12 cellular contexts compared by ENCODE assay signal in genomic region chr11:110184974-110185597, GRCh38.
DNase-seq lines count a peak whose midpoint lies in the region; ATAC-seq and TF ChIP-seq lines count a peak whose summit lies in the region.
"Had no signal": no experiment of that assay in that cellular context is flagged by ENCODE, and none has a peak within 500 bp of the region (broad histone marks: within the 10 kb centered on the region; RNA-seq: fewer than 3 reads in every experiment).

No MANE protein-coding gene starts in this region.

- H3F3A ChIP-seq in GM23248 (ENCODE audit: insufficient read depth): peaks cover 10% of the 10 kb centered on the region; the same call in 1 of the 2 replicates

- H3K27me3 ChIP-seq in GM23248 (replicated peaks; ENCODE audit: insufficient read depth) (no peaks in the 10 kb centered on the region), adrenal gland (no peaks in the 10 kb centered on the region), fibroblast of lung (ENCODE audit: control insufficient read depth, insufficient read depth, low read length) (no peaks in the 10 kb centered on the region), osteoblast (ENCODE audit: insufficient read depth, low read length) (no peaks in the 10 kb centered on the region)
- H3K27me3 ChIP-seq: esophagus muscularis mucosa had no signal

- no peak overlapping the region for H2AFZ ChIP-seq in GM23248
- no peak overlapping the region for H2AFZ ChIP-seq in fibroblast of lung (ENCODE audit: low read length)
- peak overlapping the region; percentile 15 for H2AFZ ChIP-seq in osteoblast (ENCODE audit: low read length)

- no peaks in the 10 kb centered on the region for H3K36me3 ChIP-seq in GM23248 (ENCODE audit: low read depth)
- no peaks in the 10 kb centered on the region for H3K36me3 ChIP-seq in adrenal gland (replicated peaks in 1 of 2)
- H3K36me3 ChIP-seq in fibroblast of lung (ENCODE audit: control insufficient read depth, insufficient read depth, low read length): no peaks in the 10 kb centered on the region
- no peaks in the 10 kb centered on the region for H3K36me3 ChIP-seq in osteoblast (ENCODE audit: insufficient read depth, low read length)
- H3K36me3 ChIP-seq: esophagus muscularis mucosa had no signal

- H3K9ac ChIP-seq in GM23248 (no peak overlapping the region), fibroblast of lung (ENCODE audit: insufficient read depth, low read length) (no peak overlapping the region)

- H3K27me3 Mint-ChIP-seq in activated naive CD8-positive, alpha-beta T cell treated with anti-CD3 and anti-CD28 coated beads, Interleukin-2, amount 50 U/mL, for 24 hours: peaks cover 14% of the 10 kb centered on the region

- ATAC-seq in HG03460 (IDR thresholded peaks at IDR 0.05; ENCODE audit: unreplicated experiment): no peak
- ATAC-seq in activated naive CD8-positive, alpha-beta T cell treated with anti-CD3 and anti-CD28 coated beads, Interleukin-2, amount 50 U/mL, for 24 hours: no peak

- H3K4me3 Mint-ChIP-seq in activated naive CD8-positive, alpha-beta T cell treated with anti-CD3 and anti-CD28 coated beads, Interleukin-2, amount 50 U/mL, for 24 hours: no peak overlapping the region
- H3K4me3 Mint-ChIP-seq: nephron had no signal

- H3K9me3 Mint-ChIP-seq in activated naive CD8-positive, alpha-beta T cell treated with anti-CD3 and anti-CD28 coated beads, Interleukin-2, amount 50 U/mL, for 24 hours: no peaks in the 10 kb centered on the region
- H3K9me3 Mint-ChIP-seq: nephron had no signal

- no peak overlapping the region for H3K4me2 ChIP-seq in GM23248 (ENCODE audit: unreplicated experiment)
- peak overlapping the region; percentile 35 for H3K4me2 ChIP-seq in fibroblast of lung (ENCODE audit: extremely low read depth, insufficient read depth, low read length)
- H3K4me2 ChIP-seq in osteoblast (ENCODE audit: insufficient read depth, low read length): no peak overlapping the region

- H3K9me3 ChIP-seq in GM23248 (ENCODE audit: low read depth): no peaks in the 10 kb centered on the region
- H3K9me3 ChIP-seq in adrenal gland (replicated peaks in 1 of 3): no peaks in the 10 kb centered on the region
- no peaks in the 10 kb centered on the region for H3K9me3 ChIP-seq in fibroblast of lung (ENCODE audit: control insufficient read depth, insufficient read depth, low read depth, low read length)
- no peaks in the 10 kb centered on the region for H3K9me3 ChIP-seq in osteoblast (ENCODE audit: low read depth, low read length)
- H3K9me3 ChIP-seq: esophagus muscularis mucosa had no signal

- H3K4me3 ChIP-seq in GM23248 (no peak overlapping the region), adrenal gland (no peak overlapping the region), fibroblast of lung (replicated peaks in 1 of 4; ENCODE audit: control extremely low read depth in 1 of 4, insufficient read depth in 1 of 4, low read depth in 3 of 4, low read length in 4 of 4) (no peak overlapping the region), osteoblast (ENCODE audit: insufficient read depth, low read length) (no peak overlapping the region)
- H3K4me3 ChIP-seq: esophagus muscularis mucosa had no signal

- TF ChIP-seq POLR2A in adrenal gland (IDR thresholded peaks at IDR 0.05): no peak

- H3K4me1 ChIP-seq in GM23248 (ENCODE audit: insufficient read depth) (peaks cover 23% of the 10 kb centered on the region), adrenal gland (replicated peaks in 1 of 2) (peaks cover 20% of the 10 kb centered on the region in 2 donors), fibroblast of lung (ENCODE audit: control insufficient read depth, extremely low read depth, insufficient read depth, low read length) (peaks cover 4% of the 10 kb centered on the region), osteoblast (ENCODE audit: insufficient read depth, low read length) (peaks cover 9% of the 10 kb centered on the region)
- H3K4me1 ChIP-seq: esophagus muscularis mucosa had no signal

- no peaks in the 10 kb centered on the region for H3K9me2 ChIP-seq in GM23248 (ENCODE audit: insufficient read depth)

- no peak overlapping the region for H3K27ac Mint-ChIP-seq in activated naive CD8-positive, alpha-beta T cell treated with anti-CD3 and anti-CD28 coated beads, Interleukin-2, amount 50 U/mL, for 24 hours
- H3K27ac Mint-ChIP-seq: nephron had no signal

- DNase-seq in GM23248: peak; percentile 57
- peak; percentile 71 to 84 (median 82) for DNase-seq in adrenal gland
- peak; percentile 74 to 97 for DNase-seq in fibroblast of lung (ENCODE audit: low read depth in 2 of 2)
- DNase-seq in osteoblast (ENCODE audit: insufficient read length, low spot score, missing footprints): peak; percentile 36
- DNase-seq in cerebellar nuclear complex (lab: John Stamatoyannopoulos, UW): no peak
- no peak for DNase-seq in T-helper 9 cell
- no peak for DNase-seq in activated naive CD8-positive, alpha-beta T cell treated with anti-CD3 and anti-CD28 coated beads, Interleukin-2, amount 50 U/mL, for 24 hours
- DNase-seq: activated CD8-positive, alpha-beta memory T cell treated with anti-CD3 and anti-CD28 coated beads, Interleukin-2, amount 50 U/mL, for 48 hours; stimulated activated CD8-positive, alpha-beta memory T cell treated with anti-CD3 and anti-CD28 coated beads, Interleukin-4, amount 100 ng/mL, for 48 hours had no signal

- TF ChIP-seq CTCF in adrenal gland (IDR thresholded peaks at IDR 0.05) (no peak), fibroblast of lung (conservative IDR thresholded peaks at IDR 0.05 in 1 of 2, IDR thresholded peaks at IDR 0.05 in 1 of 2; ENCODE audit: low read depth in 1 of 2, low read length in 2 of 2) (no peak), osteoblast (IDR thresholded peaks at IDR 0.05; ENCODE audit: extremely low read depth, low read depth, low read length) (no peak)

- WGBS in GM23248 (ENCODE audit: low coverage in 1 of 2, low lambda C conversion rate in 2 of 2, missing lambda C conversion rate in 2 of 2), 2 experiments: 55 to 58% methylated on average over 5 of the region's 5 CpGs
- WGBS in adrenal gland, 4 donors: 26 to 53% (median 46%) methylated on average over 5 of the region's 5 CpGs

- intact Hi-C loops in adrenal gland (cut with DNase I): no loop called here

- H3K79me2 ChIP-seq in GM23248 (ENCODE audit: insufficient read depth) (no peaks in the 10 kb centered on the region), fibroblast of lung (ENCODE audit: control insufficient read depth, insufficient read depth, low read length) (no peaks in the 10 kb centered on the region), osteoblast (ENCODE audit: insufficient read depth, low read length) (no peaks in the 10 kb centered on the region)

- no peaks in the 10 kb centered on the region for H3K36me3 Mint-ChIP-seq in activated naive CD8-positive, alpha-beta T cell treated with anti-CD3 and anti-CD28 coated beads, Interleukin-2, amount 50 U/mL, for 24 hours (ENCODE audit: low read depth)

- no peaks in the 10 kb centered on the region for H4K20me1 ChIP-seq in GM23248 (ENCODE audit: insufficient read depth)
- H4K20me1 ChIP-seq in fibroblast of lung (ENCODE audit: control insufficient read depth, extremely low read depth, insufficient read depth, low read length): no peaks in the 10 kb centered on the region
- no peaks in the 10 kb centered on the region for H4K20me1 ChIP-seq in osteoblast (ENCODE audit: insufficient read depth, low read length)

- H3K27ac ChIP-seq in GM23248: no peak overlapping the region
- H3K27ac ChIP-seq in adrenal gland: peak overlapping the region in 4 of 5 donors; percentile 42 to 85 (median 70)
- no peak overlapping the region for H3K27ac ChIP-seq in fibroblast of lung (ENCODE audit: insufficient read depth, low read length)
- no peak overlapping the region for H3K27ac ChIP-seq in osteoblast (ENCODE audit: low read depth, low read length)
- H3K27ac ChIP-seq: esophagus muscularis mucosa had no signal

- in situ Hi-C loops in GM23248 (cut with MboI): no loop called here

- peaks cover 3% of the 10 kb centered on the region for H3K4me1 Mint-ChIP-seq in activated naive CD8-positive, alpha-beta T cell treated with anti-CD3 and anti-CD28 coated beads, Interleukin-2, amount 50 U/mL, for 24 hours
- H3K4me1 Mint-ChIP-seq: nephron had no signal

Comparison
In these comparisons a context has a peak if more than half of its experiments do, and no peak if none do; other contexts are left out.
1. DNase-seq: peak in GM23248 (single experiment), adrenal gland (7 of 7), fibroblast of lung (2 of 2) and osteoblast (single experiment); none in cerebellar nuclear complex (0 of 2), T-helper 9 cell (single experiment) and activated naive CD8-positive, alpha-beta T cell treated with anti-CD3 and anti-CD28 coated beads, Interleukin-2, amount 50 U/mL, for 24 hours (single experiment).
2. H3K27ac ChIP-seq: peak in adrenal gland (4 of 5); none in GM23248 (single experiment), fibroblast of lung (single experiment) and osteoblast (single experiment).